23 cellular contexts compared by ENCODE assay signal in genomic region chr14:63513756-63514155, GRCh38. TPM values are rescaled to one million over a fixed set of nuclear protein-coding genes. Genes with fewer than 3 reads are reported as not detected.
DNase-seq lines count a peak whose midpoint lies in the region; ATAC-seq, FAIRE-seq and TF ChIP-seq lines count a peak whose summit lies in the region.
"Had no signal": no experiment of that assay in that cellular context is flagged by ENCODE, and none has a peak within 500 bp of the region (broad histone marks: within the 10 kb centered on the region; RNA-seq: fewer than 3 reads in every experiment).

No MANE protein-coding gene starts in this region.

- no peak overlapping the region for H3K4me3 Mint-ChIP-seq in CD4-positive, alpha-beta T cell
- no peak overlapping the region for H3K4me3 Mint-ChIP-seq in T-helper 17 cell
- H3K4me3 Mint-ChIP-seq: CD14-positive monocyte had no signal

- POLR2A ChIA-PET in CD4-positive, alpha-beta T cell (lab: Charles Lee): interaction anchor here (1.9 kb wide), 1 partner anchor 30 kb away, joined by 8 read pairs; the partner anchor contains the start of gene PPP2R5E
- POLR2A ChIA-PET in HEK293 (lab: Yijun Ruan, JAX): interaction anchor here (1.0 kb wide), 1 partner anchor 9 kb away, joined by 3 read pairs; no protein-coding TSS in a partner anchor

- H3K27me3 Mint-ChIP-seq in CD4-positive, alpha-beta T cell: no peaks in the 10 kb centered on the region
- no peaks in the 10 kb centered on the region for H3K27me3 Mint-ChIP-seq in T-helper 17 cell
- H3K27me3 Mint-ChIP-seq: progenitor cell of endocrine pancreas had no signal

- H3K4me1 ChIP-seq in HEK293 (ENCODE audit: control insufficient read depth, insufficient read depth, low read length) (peaks cover 51% of the 10 kb centered on the region), left lung (peaks cover 0 to 13% of the 10 kb centered on the region in 2 donors)

- no peak for FAIRE-seq in frontal cortex (lab: Jason Lieb, UNC)
- FAIRE-seq: TTC549, urothelium cell line had no signal

- H3K36me3 ChIP-seq in HEK293 (ENCODE audit: control insufficient read depth in 2 of 2, insufficient read depth in 1 of 2, low read length in 2 of 2) (no peaks in the 10 kb centered on the region), left lung (no peaks in the 10 kb centered on the region)

- CTCF ChIA-PET in CD4-positive, alpha-beta T cell (lab: Charles Lee): no interaction called here
- CTCF ChIA-PET in HEK293 (lab: Yijun Ruan, JAX): interaction anchor here (1.1 kb wide), 1 partner anchor 47 kb away, joined by 3 read pairs; no protein-coding TSS in a partner anchor

- no peak overlapping the region for H3K27ac ChIP-seq in CD4-positive, alpha-beta T cell (ENCODE audit: low read depth, low read length)
- H3K27ac ChIP-seq in HEK293 (ENCODE audit: extremely low read depth, low read depth, low read length): no peak overlapping the region
- H3K27ac ChIP-seq in left lung: no peak overlapping the region

- intact Hi-C loops in CD4-positive, alpha-beta T cell (cut with DNase I, micrococcal nuclease): no loop called here
- intact Hi-C loops in left lung (cut with DNase I): no loop called here

- H3K9me3 Mint-ChIP-seq in CD4-positive, alpha-beta T cell: no peaks in the 10 kb centered on the region
- H3K9me3 Mint-ChIP-seq: activated naive CD4-positive, alpha-beta T cell treated with anti-CD3 and anti-CD28 coated beads, Interleukin-2, amount 50 U/mL, for 72 hours; CD14-positive monocyte had no signal

- TF ChIP-seq CTCF in CD4-positive, alpha-beta T cell (IDR thresholded peaks at IDR 0.05): no peak
- TF ChIP-seq CTCF in HEK293 (tag by site-specific recombination; IDR thresholded peaks at IDR 0.05) (no peak), left lung (IDR thresholded peaks at IDR 0.05) (no peak), GM10266 (IDR thresholded peaks at IDR 0.05; ENCODE audit: control insufficient read depth, insufficient read depth, low read depth, missing control alignments) (no peak)

- peak overlapping the region; percentile 56 for H3K27ac Mint-ChIP-seq in CD4-positive, alpha-beta T cell
- peak overlapping the region; percentile 78 for H3K27ac Mint-ChIP-seq in T-helper 17 cell
- H3K27ac Mint-ChIP-seq: activated naive CD4-positive, alpha-beta T cell treated with anti-CD3 and anti-CD28 coated beads, Interleukin-2, amount 50 U/mL, for 72 hours; progenitor cell of endocrine pancreas had no signal

- H3K4me3 ChIP-seq in HEK293 (ENCODE audit: low read depth, low read length): no peak overlapping the region
- no peak overlapping the region for H3K4me3 ChIP-seq in left lung
- H3K4me3 ChIP-seq: dorsolateral prefrontal cortex had no signal

- no peaks in the 10 kb centered on the region for H3K9me3 ChIP-seq in CD4-positive, alpha-beta T cell (ENCODE audit: control insufficient read depth, low read length)
- H3K9me3 ChIP-seq in HEK293 (ENCODE audit: control insufficient read depth, insufficient read depth, low read depth, low read length): no peaks in the 10 kb centered on the region
- no peaks in the 10 kb centered on the region for H3K9me3 ChIP-seq in T-helper 17 cell (ENCODE audit: control insufficient read depth, low read length, poor library complexity, severe bottlenecking)
- no peaks in the 10 kb centered on the region for H3K9me3 ChIP-seq in left lung

- H3K4me1 Mint-ChIP-seq in CD4-positive, alpha-beta T cell (ENCODE audit: low read depth): peaks cover 66% of the 10 kb centered on the region
- H3K4me1 Mint-ChIP-seq in T-helper 17 cell: peaks cover 51% of the 10 kb centered on the region

- no peak for DNase-seq in CD4-positive, alpha-beta T cell
- DNase-seq in T-helper 17 cell (no peak), left lung (no peak), frontal cortex (ENCODE audit: low spot score in 2 of 2) (no peak), GM10266 (ENCODE audit: extremely low spot score) (no peak), NCI-H748 treated with DMSO at 0.1 percent for 48 hours (lab: John Stamatoyannopoulos, UW) (no peak)
- DNase-seq: activated CD4-positive, alpha-beta T cell treated with anti-CD3 and anti-CD28 coated beads for 4 hours; aorta; caudate nucleus; dorsolateral prefrontal cortex; GDM1; GOT3; head of caudate nucleus; left cardiac atrium; NCI-H1105; NCI-H2081; NCI-H524 treated with DMSO at 0.1 percent for 48 hours had no signal

- H3K27me3 ChIP-seq in CD4-positive, alpha-beta T cell (ENCODE audit: control insufficient read depth, insufficient read depth, low read length): no peaks in the 10 kb centered on the region
- H3K27me3 ChIP-seq in left lung: no peaks in the 10 kb centered on the region
- H3K27me3 ChIP-seq: dorsolateral prefrontal cortex had no signal

- no peak for ATAC-seq in CD4-positive, alpha-beta T cell (ENCODE audit: poor library complexity)
- ATAC-seq in T-helper 17 cell: no peak
- peak; percentile 33 for ATAC-seq in left lung
- ATAC-seq: activated naive CD4-positive, alpha-beta T cell treated with anti-CD3 and anti-CD28 coated beads, Interleukin-2, amount 50 U/mL, for 72 hours; left cardiac atrium had no signal

- peaks cover 18% of the 10 kb centered on the region for H3K36me3 Mint-ChIP-seq in CD4-positive, alpha-beta T cell (ENCODE audit: low read depth)
- no peaks in the 10 kb centered on the region for H3K36me3 Mint-ChIP-seq in T-helper 17 cell (ENCODE audit: low read depth)
- H3K36me3 Mint-ChIP-seq: activated naive CD4-positive, alpha-beta T cell treated with anti-CD3 and anti-CD28 coated beads, Interleukin-2, amount 50 U/mL, for 72 hours had no signal

TF ChIP-seq in HEK293, 187 proteins besides CTCF, POLR2A, EP300 and RAD21:
- TF ChIP-seq ZNF624 (tag by site-specific recombination; IDR thresholded peaks at IDR 0.05): no peak
- 0 out of 2 replicates have a peak, but pooled peaks have one; percentile 22 for TF ChIP-seq PRDM1 (tag by site-specific recombination; IDR thresholded peaks at IDR 0.05)

RNA-seq across cellular contexts. Expression of gene PPP2R5E, which starts 29.4 kb away (rescaled TPM):
- 10 to 100 TPM; 31.2 to 32.3 TPM for total RNA-seq in CD4-positive, alpha-beta T cell
- total RNA-seq in T-helper 17 cell (10 to 100 TPM; 38.5 to 44.3 TPM), left lung (10 to 100 TPM; 44.1 to 45.3 TPM), frontal cortex (35.1 TPM)
